9 cellular contexts compared by ENCODE assay signal in genomic region chr5:78908173-78908901, GRCh38.
DNase-seq lines count a peak whose midpoint lies in the region; ATAC-seq lines count a peak whose summit lies in the region.
"Had no signal": no experiment of that assay in that cellular context is flagged by ENCODE, and none has a peak within 500 bp of the region (broad histone marks: within the 10 kb centered on the region; RNA-seq: fewer than 3 reads in every experiment).

No MANE protein-coding gene starts in this region.

- peak; percentile 83 for DNase-seq in EH (ENCODE audit: low read depth)
- DNase-seq in NCI-H2227 (lab: John Stamatoyannopoulos, UW; ENCODE audit: unreplicated experiment) = peak; percentile 67
- DNase-seq in dermis blood vessel endothelial cell = peak; percentile 94
- DNase-seq in stimulated activated naive CD8-positive, alpha-beta T cell treated with anti-CD3 and anti-CD28 coated beads, Interleukin-15, amount 100 ng/mL, for 72 hours = no peak
- DNase-seq in activated CD4-positive, alpha-beta T cell treated with anti-CD3 and anti-CD28 coated beads for 48 hours = no peak

- H3K4me3 ChIP-seq in mesodermal cell (ENCODE audit: extremely low read depth, insufficient read depth, low read length, poor library complexity, severe bottlenecking) = peak overlapping the region; percentile 9

- H3K36me3 ChIP-seq in mesodermal cell (ENCODE audit: control insufficient read depth, insufficient read depth, low read length) = no peaks in the 10 kb centered on the region

- no peaks in the 10 kb centered on the region for H3K27me3 Mint-ChIP-seq in stimulated activated naive CD8-positive, alpha-beta T cell treated with anti-CD3 and anti-CD28 coated beads, Interleukin-15, amount 100 ng/mL, for 72 hours

- 0 to 10% methylated on average over 3 to 4 of the region's 10 CpGs for WGBS in mesodermal cell (ENCODE audit: insufficient coverage in 2 of 2), 2 experiments

- no peaks in the 10 kb centered on the region for H3K9me3 Mint-ChIP-seq in stimulated activated naive CD8-positive, alpha-beta T cell treated with anti-CD3 and anti-CD28 coated beads, Interleukin-15, amount 100 ng/mL, for 72 hours

- H3K4me3 Mint-ChIP-seq in stimulated activated naive CD8-positive, alpha-beta T cell treated with anti-CD3 and anti-CD28 coated beads, Interleukin-15, amount 100 ng/mL, for 72 hours = no peak overlapping the region

- peaks cover 35% of the 10 kb centered on the region for H3K4me1 Mint-ChIP-seq in stimulated activated naive CD8-positive, alpha-beta T cell treated with anti-CD3 and anti-CD28 coated beads, Interleukin-15, amount 100 ng/mL, for 72 hours

- peaks cover 39% of the 10 kb centered on the region for H3K4me1 ChIP-seq in mesodermal cell (ENCODE audit: control insufficient read depth, insufficient read depth, low read length, poor library complexity, severe bottlenecking)

- peak overlapping the region in 1 of 2 donors; percentile 68 for H3K27ac Mint-ChIP-seq in stimulated activated naive CD8-positive, alpha-beta T cell treated with anti-CD3 and anti-CD28 coated beads, Interleukin-15, amount 100 ng/mL, for 72 hours

- no peaks in the 10 kb centered on the region for H3K9me3 ChIP-seq in mesodermal cell (ENCODE audit: control insufficient read depth, low read length)

- no peak for ATAC-seq in GM18520 (IDR thresholded peaks at IDR 0.05; ENCODE audit: unreplicated experiment)
- no peak for ATAC-seq in stimulated activated naive CD8-positive, alpha-beta T cell treated with anti-CD3 and anti-CD28 coated beads, Interleukin-15, amount 100 ng/mL, for 72 hours
- ATAC-seq in HG03097 (IDR thresholded peaks at IDR 0.05; ENCODE audit: low FRiP score, unreplicated experiment) = no peak
- ATAC-seq: HCT116 had no signal

- peak overlapping the region; percentile 93 for H3K27ac ChIP-seq in mesodermal cell (ENCODE audit: low read depth, low read length, severe bottlenecking)

Comparison
In these comparisons a context has a peak if more than half of its experiments do, and no peak if none do; other contexts are left out.
1. DNase-seq: peak in EH (single experiment), NCI-H2227 (single experiment) and dermis blood vessel endothelial cell (single experiment); none in stimulated activated naive CD8-positive, alpha-beta T cell treated with anti-CD3 and anti-CD28 coated beads, Interleukin-15, amount 100 ng/mL, for 72 hours (0 of 2) and activated CD4-positive, alpha-beta T cell treated with anti-CD3 and anti-CD28 coated beads for 48 hours (single experiment).